ENCODE assay signal across 28 cellular contexts in genomic region chr4:120070191-120070590, GRCh38. TPM values are rescaled to one million over a fixed set of nuclear protein-coding genes. Genes with fewer than 3 reads are reported as not detected.
A peak's percentile ranks its signal among the peaks of the same experiment; 100 is the strongest.
DNase-seq lines count a peak whose midpoint lies in the region; ATAC-seq, FAIRE-seq and TF ChIP-seq lines count a peak whose summit lies in the region.
"Had no signal": no experiment of that assay in that cellular context is flagged by ENCODE, and none has a peak within 500 bp of the region (broad histone marks: within the 10 kb centered on the region; RNA-seq: fewer than 3 reads in every experiment).

No MANE protein-coding gene starts in this region.

- no peaks in the 10 kb centered on the region for H3K9me3 Mint-ChIP-seq in activated CD4-positive, alpha-beta memory T cell treated with anti-CD3 and anti-CD28 coated beads, Interleukin-2, amount 10 ng/mL, durations not matched to agents 7 days and 5 days
- H3K9me3 Mint-ChIP-seq: activated B cell treated with CpG ODN at 0.5 μM for 24 hours; activated CD8-positive, alpha-beta T cell treated with anti-CD3 and anti-CD28 coated beads for 36 hours; activated naive CD4-positive, alpha-beta T cell treated with anti-CD3 and anti-CD28 coated beads for 36 hours; CD8-positive, alpha-beta T cell; central memory CD8-positive, alpha-beta T cell; naive thymus-derived CD8-positive, alpha-beta T cell; stimulated activated naive CD8-positive, alpha-beta T cell treated with anti-CD3 and anti-CD28 coated beads, Interleukin-15, Interleukin-2, amounts not matched to agents 100 ng/mL and 50 ng/mL, for 24 hours had no signal

- no peaks in the 10 kb centered on the region for H3K9me2 ChIP-seq in Loucy (replicated peaks; ENCODE audit: low read depth, low read length)

- peaks cover 5% of the 10 kb centered on the region for H3K36me3 Mint-ChIP-seq in activated CD4-positive, alpha-beta memory T cell treated with anti-CD3 and anti-CD28 coated beads, Interleukin-2, amount 10 ng/mL, durations not matched to agents 7 days and 5 days (ENCODE audit: low read depth)

- no peak for TF ChIP-seq POLR2A in endothelial cell of umbilical vein (IDR thresholded peaks at IDR 0.05; ENCODE audit: low read depth, low read length)

- no peak overlapping the region for H3K4me3 Mint-ChIP-seq in activated CD4-positive, alpha-beta memory T cell treated with anti-CD3 and anti-CD28 coated beads, Interleukin-2, amount 10 ng/mL, durations not matched to agents 7 days and 5 days
- H3K4me3 Mint-ChIP-seq: activated B cell treated with CpG ODN at 0.5 μM for 24 hours; activated CD8-positive, alpha-beta T cell treated with anti-CD3 and anti-CD28 coated beads for 36 hours; activated naive CD4-positive, alpha-beta T cell treated with anti-CD3 and anti-CD28 coated beads for 36 hours; CD8-positive, alpha-beta T cell; central memory CD8-positive, alpha-beta T cell; naive thymus-derived CD8-positive, alpha-beta T cell; stimulated activated naive CD8-positive, alpha-beta T cell treated with anti-CD3 and anti-CD28 coated beads, Interleukin-15, Interleukin-2, amounts not matched to agents 100 ng/mL and 50 ng/mL, for 24 hours; T-helper 17 cell had no signal

- H3K4me2 ChIP-seq in Loucy (ENCODE audit: low read depth, low read length, poor library complexity, severe bottlenecking) (peak overlapping the region; percentile 92), endothelial cell of umbilical vein (ENCODE audit: insufficient read depth, low read length) (no peak overlapping the region)

- no peaks in the 10 kb centered on the region for H3K27me3 Mint-ChIP-seq in activated CD4-positive, alpha-beta memory T cell treated with anti-CD3 and anti-CD28 coated beads, Interleukin-2, amount 10 ng/mL, durations not matched to agents 7 days and 5 days
- H3K27me3 Mint-ChIP-seq: activated B cell treated with CpG ODN at 0.5 μM for 24 hours; activated CD8-positive, alpha-beta T cell treated with anti-CD3 and anti-CD28 coated beads for 36 hours; central memory CD8-positive, alpha-beta T cell; naive thymus-derived CD8-positive, alpha-beta T cell; stimulated activated naive CD8-positive, alpha-beta T cell treated with anti-CD3 and anti-CD28 coated beads, Interleukin-15, Interleukin-2, amounts not matched to agents 100 ng/mL and 50 ng/mL, for 24 hours; T-helper 17 cell had no signal

- DNase-seq in D721Med (ENCODE audit: insufficient read length, low spot score) (no peak), endothelial cell of umbilical vein (ENCODE audit: low read depth, low spot score) (peak; percentile 16), HuH-7.5 (ENCODE audit: low spot score) (no peak)
- DNase-seq in activated CD4-positive, alpha-beta memory T cell treated with anti-CD3 and anti-CD28 coated beads, Interleukin-2, amount 10 ng/mL, durations not matched to agents 7 days and 5 days: no peak
- DNase-seq: activated B cell treated with CpG ODN at 0.5 μM for 24 hours; activated CD8-positive, alpha-beta T cell treated with anti-CD3 and anti-CD28 coated beads for 36 hours; activated naive CD4-positive, alpha-beta T cell treated with anti-CD3 and anti-CD28 coated beads for 36 hours; anterior cingulate cortex; CD8-positive, alpha-beta T cell; erythroblast; GF-D8; glutamatergic neuron; H7; naive thymus-derived CD8-positive, alpha-beta T cell; NCI-H1105; NK-92 treated with Interleukin-12 subunit alpha and Interleukin-12 subunit beta, amount 100 ng/mL, for 24 hours; Peyer's patch; retina; stimulated activated CD4-positive, alpha-beta T cell treated with anti-CD3 and anti-CD28 coated beads, Interleukin-4, amount 100 ng/mL, for 4 hours; T-helper 17 cell; thyroid gland had no signal

- H3K36me3 ChIP-seq in Loucy (ENCODE audit: insufficient read depth, low read length) (no peaks in the 10 kb centered on the region), endothelial cell of umbilical vein (ENCODE audit: control insufficient read depth in 2 of 2, extremely low read depth in 1 of 2, insufficient read depth in 2 of 2, low read length in 2 of 2) (no peaks in the 10 kb centered on the region)
- H3K36me3 ChIP-seq: Peyer's patch, thyroid gland had no signal

- peaks cover 34% of the 10 kb centered on the region for H3K4me1 Mint-ChIP-seq in activated CD4-positive, alpha-beta memory T cell treated with anti-CD3 and anti-CD28 coated beads, Interleukin-2, amount 10 ng/mL, durations not matched to agents 7 days and 5 days

- POLR2A ChIA-PET in endothelial cell of umbilical vein (lab: Charles Lee): no interaction called here
- POLR2A ChIA-PET in activated CD4-positive, alpha-beta memory T cell treated with anti-CD3 and anti-CD28 coated beads, Interleukin-2, amount 10 ng/mL, durations not matched to agents 7 days and 5 days (lab: Charles Lee): no interaction called here

- peak overlapping the region; percentile 91 for H3K9ac ChIP-seq in Loucy (ENCODE audit: low read depth, low read length, poor library complexity, severe bottlenecking)
- H3K9ac ChIP-seq in endothelial cell of umbilical vein (replicated peaks; ENCODE audit: extremely low read depth, insufficient read depth, low read length): no peak overlapping the region

- intact Hi-C loops in endothelial cell of umbilical vein (cut with micrococcal nuclease): loop anchor here (5.0 kb wide), 2 partner anchors 647 to 1237 kb away; no protein-coding TSS in a partner anchor

- CTCF ChIA-PET in endothelial cell of umbilical vein (lab: Charles Lee): no interaction called here
- CTCF ChIA-PET in activated CD4-positive, alpha-beta memory T cell treated with anti-CD3 and anti-CD28 coated beads, Interleukin-2, amount 10 ng/mL, durations not matched to agents 7 days and 5 days (lab: Charles Lee): no interaction called here

- H3K4me3 ChIP-seq in Loucy (ENCODE audit: low read length, poor library complexity, severe bottlenecking): no peak overlapping the region
- H3K4me3 ChIP-seq in endothelial cell of umbilical vein (replicated peaks in 1 of 3; ENCODE audit: insufficient read depth in 1 of 3, low read depth in 1 of 3, low read length in 3 of 3): no peak overlapping the region
- H3K4me3 ChIP-seq: Peyer's patch, SJSA1, thyroid gland had no signal

- no TSS peak for BruUV-seq in endothelial cell of umbilical vein (replicated peaks; lab: Mats Ljungman, UMichigan)

- H3K27ac Mint-ChIP-seq in activated CD4-positive, alpha-beta memory T cell treated with anti-CD3 and anti-CD28 coated beads, Interleukin-2, amount 10 ng/mL, durations not matched to agents 7 days and 5 days: no peak overlapping the region
- H3K27ac Mint-ChIP-seq: activated B cell treated with CpG ODN at 0.5 μM for 24 hours; activated CD8-positive, alpha-beta T cell treated with anti-CD3 and anti-CD28 coated beads for 36 hours; activated naive CD4-positive, alpha-beta T cell treated with anti-CD3 and anti-CD28 coated beads for 36 hours; CD8-positive, alpha-beta T cell; stimulated activated naive CD8-positive, alpha-beta T cell treated with anti-CD3 and anti-CD28 coated beads, Interleukin-15, Interleukin-2, amounts not matched to agents 100 ng/mL and 50 ng/mL, for 24 hours; T-helper 17 cell had no signal

- H3K4me1 ChIP-seq in Loucy (ENCODE audit: insufficient read depth, low read length, poor library complexity, severe bottlenecking) (peaks cover 26% of the 10 kb centered on the region), endothelial cell of umbilical vein (ENCODE audit: control insufficient read depth, extremely low read depth, insufficient read depth, low read length) (peaks cover 18% of the 10 kb centered on the region)

- H4K20me1 ChIP-seq in Loucy (ENCODE audit: insufficient read depth, low read length, poor library complexity, severe bottlenecking) (peaks cover 13% of the 10 kb centered on the region), endothelial cell of umbilical vein (replicated peaks; ENCODE audit: control insufficient read depth, extremely low read depth, insufficient read depth, low read length) (no peaks in the 10 kb centered on the region)

- H3K27me3 ChIP-seq in Loucy (ENCODE audit: insufficient read depth, low read length, poor library complexity, severe bottlenecking) (no peaks in the 10 kb centered on the region), endothelial cell of umbilical vein (ENCODE audit: control insufficient read depth in 2 of 2, insufficient read depth in 2 of 2, low read length in 2 of 2) (no peaks in the 10 kb centered on the region)
- H3K27me3 ChIP-seq: Peyer's patch, SJSA1, thyroid gland had no signal

- H2AFZ ChIP-seq in Loucy (ENCODE audit: low read length): no peak overlapping the region
- H2AFZ ChIP-seq in endothelial cell of umbilical vein (ENCODE audit: low read depth, low read length): no peak overlapping the region

- FAIRE-seq in D721Med (lab: Jason Lieb, UNC): peak; percentile 51
- no peak for FAIRE-seq in endothelial cell of umbilical vein (lab: Jason Lieb, UNC)
- peak; percentile 21 for FAIRE-seq in islet of Langerhans (lab: Jason Lieb, UNC)

- H3K27ac ChIP-seq in endothelial cell of umbilical vein (ENCODE audit: insufficient read depth, low read depth, low read length): no peak overlapping the region
- H3K27ac ChIP-seq: Peyer's patch, SJSA1, thyroid gland had no signal

- H3F3A ChIP-seq in Loucy (ENCODE audit: low read depth): no peaks in the 10 kb centered on the region

- H3K79me2 ChIP-seq in Loucy (ENCODE audit: insufficient read depth, low read length) (peaks cover 35% of the 10 kb centered on the region), endothelial cell of umbilical vein (ENCODE audit: control insufficient read depth, insufficient read depth, low read length) (peaks cover 11% of the 10 kb centered on the region)

- dilution Hi-C loops in endothelial cell of umbilical vein (cut with MboI; ENCODE audit: extremely low pct_ligation_motif_present, low sequenced_read_pairs): no loop called here

- no peaks in the 10 kb centered on the region for H3K9me3 ChIP-seq in Loucy (ENCODE audit: insufficient read depth, low read depth, low read length)
- H3K9me3 ChIP-seq in endothelial cell of umbilical vein (replicated peaks; ENCODE audit: control insufficient read depth, insufficient read depth, low read length): no peaks in the 10 kb centered on the region
- H3K9me3 ChIP-seq: Peyer's patch, SJSA1, thyroid gland had no signal

- TF ChIP-seq CTCF in D721Med (IDR thresholded peaks at IDR 0.05; ENCODE audit: insufficient read depth, missing control alignments) (no peak), Loucy (conservative IDR thresholded peaks at IDR 0.05; ENCODE audit: low read length) (no peak), endothelial cell of umbilical vein (IDR thresholded peaks at IDR 0.05; ENCODE audit: extremely low read depth in 1 of 2, insufficient read depth in 1 of 2, low read depth in 1 of 2, low read length in 2 of 2) (no peak)

- ATAC-seq in HG03565 (IDR thresholded peaks at IDR 0.05; ENCODE audit: unreplicated experiment): no peak
- no peak for ATAC-seq in HG03521 (IDR thresholded peaks at IDR 0.05; ENCODE audit: unreplicated experiment)
- ATAC-seq: activated CD8-positive, alpha-beta T cell treated with anti-CD3 and anti-CD28 coated beads for 36 hours; CD8-positive, alpha-beta T cell; naive thymus-derived CD8-positive, alpha-beta T cell; T-helper 17 cell had no signal

- no peaks in the 10 kb centered on the region for H3K9me1 ChIP-seq in endothelial cell of umbilical vein (replicated peaks; ENCODE audit: control insufficient read depth, extremely low read depth, insufficient read depth, low read length)

RNA-seq across cellular contexts. Expression of gene MAD2L1, which starts 3.5 kb away (rescaled TPM):
- 35.4 and 41.4 TPM in 2 replicates for total RNA-seq in endothelial cell of umbilical vein
- 12.3 and 15.6 TPM in 2 replicates for polyA plus RNA-seq in endothelial cell of umbilical vein
- polyA plus RNA-seq in endothelial cell of umbilical vein (2011; cell fraction: cytosol; rRNA removed): 22.4 TPM in 2 replicates
- polyA plus RNA-seq in endothelial cell of umbilical vein (2011; cell fraction: nucleus; rRNA removed): 16.1 and 18.2 TPM in 2 replicates
- polyA plus RNA-seq in endothelial cell of umbilical vein (2012): 27.2 and 47.5 TPM in 2 replicates
- 28.8 and 29.0 TPM in 2 replicates for polyA minus RNA-seq in endothelial cell of umbilical vein
- 22.4 TPM for polyA minus RNA-seq in endothelial cell of umbilical vein (2011; cell fraction: cytosol; rRNA and poly(A)+ RNA removed)
- 21.0 and 25.7 TPM in 2 replicates for polyA minus RNA-seq in endothelial cell of umbilical vein (2011; cell fraction: nucleus; rRNA and poly(A)+ RNA removed)
- 10 to 100 TPM; 60.9 to 63.3 TPM for total RNA-seq in activated CD4-positive, alpha-beta memory T cell treated with anti-CD3 and anti-CD28 coated beads, Interleukin-2, amount 10 ng/mL, durations not matched to agents 7 days and 5 days
